ENCODE assay signal across 27 cellular contexts in the genomic region with DNA sequence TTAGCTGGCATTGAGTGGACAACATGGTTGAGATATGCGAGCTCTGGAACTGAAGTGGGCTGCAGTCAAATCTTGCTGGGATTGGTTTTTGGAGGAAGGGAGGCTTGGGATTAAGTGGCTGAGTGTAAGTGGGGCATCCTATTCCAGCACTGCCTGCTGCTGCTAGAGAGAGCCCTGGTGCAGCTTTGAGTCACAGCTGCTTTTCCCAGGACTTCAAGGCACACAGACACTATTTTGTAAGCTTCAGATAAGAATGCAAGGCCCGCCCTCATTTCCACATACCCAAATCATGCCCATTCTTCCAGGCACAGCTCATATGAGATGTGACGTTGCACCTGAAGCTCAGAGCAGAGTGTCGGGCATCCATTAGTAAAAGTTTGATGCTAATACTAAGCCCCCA. TPM values are rescaled to one million over a fixed set of nuclear protein-coding genes. Genes with fewer than 3 reads are reported as not detected.
DNase-seq lines count a peak whose midpoint lies in the region; ATAC-seq, FAIRE-seq and TF ChIP-seq lines count a peak whose summit lies in the region.
"Had no signal": no experiment of that assay in that cellular context is flagged by ENCODE, and none has a peak within 500 bp of the region (broad histone marks: within the 10 kb centered on the region; RNA-seq: fewer than 3 reads in every experiment).

No MANE protein-coding gene starts in this region.

- no peak overlapping the region for H3K4me3 ChIP-seq in right atrium auricular region
- H3K4me3 ChIP-seq in bronchial epithelial cell (ENCODE audit: low read depth, low read length) = no peak overlapping the region
- no peak overlapping the region for H3K4me3 ChIP-seq in suprapubic skin

- TF ChIP-seq CTCF in right atrium auricular region (IDR thresholded peaks at IDR 0.05) (no peak), bronchial epithelial cell (IDR thresholded peaks at IDR 0.05; ENCODE audit: insufficient read depth, low read length, severe bottlenecking) (no peak), suprapubic skin (IDR thresholded peaks at IDR 0.05) (no peak)

- intact Hi-C loops in Right ventricle myocardium superior (cut with DNase I) = no loop called here

- peaks cover 5% of the 10 kb centered on the region for H3K36me3 Mint-ChIP-seq in activated CD4-positive, alpha-beta memory T cell treated with anti-CD3 and anti-CD28 coated beads, Interleukin-2, amount 10 ng/mL, durations not matched to agents 7 days and 5 days (ENCODE audit: low read depth)
- H3K36me3 Mint-ChIP-seq: CD8-positive, alpha-beta memory T cell had no signal

- peaks cover 54% of the 10 kb centered on the region for H3K4me1 Mint-ChIP-seq in activated CD4-positive, alpha-beta memory T cell treated with anti-CD3 and anti-CD28 coated beads, Interleukin-2, amount 10 ng/mL, durations not matched to agents 7 days and 5 days
- H3K4me1 Mint-ChIP-seq: CD8-positive, alpha-beta memory T cell had no signal

- no peak overlapping the region for H3K4me3 Mint-ChIP-seq in activated CD4-positive, alpha-beta memory T cell treated with anti-CD3 and anti-CD28 coated beads, Interleukin-2, amount 10 ng/mL, durations not matched to agents 7 days and 5 days
- H3K4me3 Mint-ChIP-seq: CD8-positive, alpha-beta memory T cell had no signal

- H3K27me3 Mint-ChIP-seq in activated CD4-positive, alpha-beta memory T cell treated with anti-CD3 and anti-CD28 coated beads, Interleukin-2, amount 10 ng/mL, durations not matched to agents 7 days and 5 days = peaks cover 2% of the 10 kb centered on the region

- 88% methylated on average over 4 of the region's 4 CpGs for WGBS in suprapubic skin

- ATAC-seq in Right ventricle myocardium superior (ENCODE audit: poor library complexity) (no peak), GM21825 (IDR thresholded peaks at IDR 0.05; ENCODE audit: unreplicated experiment) (no peak)
- ATAC-seq: HCT116 had no signal

- H3K27ac Mint-ChIP-seq in activated CD4-positive, alpha-beta memory T cell treated with anti-CD3 and anti-CD28 coated beads, Interleukin-2, amount 10 ng/mL, durations not matched to agents 7 days and 5 days = no peak overlapping the region

- TF ChIP-seq POLR2A in suprapubic skin (IDR thresholded peaks at IDR 0.05) = no peak

- H3K4me1 ChIP-seq in right atrium auricular region (no peaks in the 10 kb centered on the region), suprapubic skin (peaks cover 44% of the 10 kb centered on the region)

- H3K9me3 ChIP-seq in right atrium auricular region = no peaks in the 10 kb centered on the region
- no peaks in the 10 kb centered on the region for H3K9me3 ChIP-seq in suprapubic skin

- H3K27me3 ChIP-seq in right atrium auricular region (no peaks in the 10 kb centered on the region), bronchial epithelial cell (ENCODE audit: control insufficient read depth, insufficient read depth, low read length) (no peaks in the 10 kb centered on the region), suprapubic skin (no peaks in the 10 kb centered on the region)

- no peak for TF ChIP-seq EP300 in suprapubic skin (IDR thresholded peaks at IDR 0.05)

- CTCF ChIA-PET in activated CD4-positive, alpha-beta memory T cell treated with anti-CD3 and anti-CD28 coated beads, Interleukin-2, amount 10 ng/mL, durations not matched to agents 7 days and 5 days (lab: Charles Lee) = no interaction called here

- no peaks in the 10 kb centered on the region for H3K36me3 ChIP-seq in right atrium auricular region
- H3K36me3 ChIP-seq in bronchial epithelial cell (ENCODE audit: control insufficient read depth, insufficient read depth, low read length) = no peaks in the 10 kb centered on the region
- H3K36me3 ChIP-seq in suprapubic skin = no peaks in the 10 kb centered on the region

- no peak for FAIRE-seq in bronchial epithelial cell (lab: Jason Lieb, UNC)
- FAIRE-seq: G401.6, GM12892, HTR-8/SVneo, RCC 7860 had no signal

- POLR2A ChIA-PET in activated CD4-positive, alpha-beta memory T cell treated with anti-CD3 and anti-CD28 coated beads, Interleukin-2, amount 10 ng/mL, durations not matched to agents 7 days and 5 days (lab: Charles Lee) = interaction anchor here (1.0 kb wide), 1 partner anchor 9 kb away, joined by 6 read pairs; no protein-coding TSS in a partner anchor

- DNase-seq in right atrium auricular region (ENCODE audit: low spot score) = peak; percentile 5
- no peak for DNase-seq in Right ventricle myocardium superior
- DNase-seq in bronchial epithelial cell (ENCODE audit: low read depth) = peak; percentile 63
- peak; percentile 66 for DNase-seq in islet precursor cell
- DNase-seq in suprapubic skin (ENCODE audit: low spot score in 2 of 2) = no peak
- no peak for DNase-seq in activated CD4-positive, alpha-beta memory T cell treated with anti-CD3 and anti-CD28 coated beads, Interleukin-2, amount 10 ng/mL, durations not matched to agents 7 days and 5 days
- DNase-seq in NCI-H1048 (lab: John Stamatoyannopoulos, UW) = no peak
- DNase-seq: 8988T; Calu3; CD8-positive, alpha-beta memory T cell; GOT3; KG1; NCI-H1105 treated with DMSO at 0.1 percent for 48 hours; NCI-H1694; NCI-H2081 treated with DMSO at 0.1 percent for 48 hours; NCI-H2171 treated with DMSO at 0.1 percent for 48 hours; NCI-H446; NCI-H526; OCI-M1; SHP77 had no signal

- no peak overlapping the region for H3K27ac ChIP-seq in right atrium auricular region
- H3K27ac ChIP-seq in suprapubic skin = peak overlapping the region; percentile 29
- H3K27ac ChIP-seq: C4-2B had no signal

- no peaks in the 10 kb centered on the region for H3K9me3 Mint-ChIP-seq in activated CD4-positive, alpha-beta memory T cell treated with anti-CD3 and anti-CD28 coated beads, Interleukin-2, amount 10 ng/mL, durations not matched to agents 7 days and 5 days
- H3K9me3 Mint-ChIP-seq: CD8-positive, alpha-beta memory T cell had no signal

RNA-seq across cellular contexts. Expression of gene MAF, which starts 10.2 kb away (rescaled TPM):
- total RNA-seq in right atrium auricular region = 10 to 100 TPM in 1 of 2 donors, 1 to 10 TPM in 1; 5.4 to 16.7 TPM
- 19.6 TPM for total RNA-seq in Right ventricle myocardium superior
- total RNA-seq in bronchial epithelial cell = 4.2 and 6.3 TPM in 2 replicates
- total RNA-seq in suprapubic skin = 100 to 1,000 TPM in 3 of 4 donors, 10 to 100 TPM in 1; 83.6 to 135 (median 114) TPM
- total RNA-seq in activated CD4-positive, alpha-beta memory T cell treated with anti-CD3 and anti-CD28 coated beads, Interleukin-2, amount 10 ng/mL, durations not matched to agents 7 days and 5 days = 100 to 1,000 TPM; 279 to 281 TPM

Comparison
In these comparisons a context has a peak if more than half of its experiments do, and no peak if none do; other contexts are left out.
1. DNase-seq: peak in right atrium auricular region (single experiment), bronchial epithelial cell (single experiment) and islet precursor cell (single experiment); none in Right ventricle myocardium superior (single experiment), suprapubic skin (0 of 2), activated CD4-positive, alpha-beta memory T cell treated with anti-CD3 and anti-CD28 coated beads, Interleukin-2, amount 10 ng/mL, durations not matched to agents 7 days and 5 days (single experiment) and NCI-H1048 (single experiment).